Comparison of ENCODE assay signal across 8 cellular contexts in the genomic region with DNA sequence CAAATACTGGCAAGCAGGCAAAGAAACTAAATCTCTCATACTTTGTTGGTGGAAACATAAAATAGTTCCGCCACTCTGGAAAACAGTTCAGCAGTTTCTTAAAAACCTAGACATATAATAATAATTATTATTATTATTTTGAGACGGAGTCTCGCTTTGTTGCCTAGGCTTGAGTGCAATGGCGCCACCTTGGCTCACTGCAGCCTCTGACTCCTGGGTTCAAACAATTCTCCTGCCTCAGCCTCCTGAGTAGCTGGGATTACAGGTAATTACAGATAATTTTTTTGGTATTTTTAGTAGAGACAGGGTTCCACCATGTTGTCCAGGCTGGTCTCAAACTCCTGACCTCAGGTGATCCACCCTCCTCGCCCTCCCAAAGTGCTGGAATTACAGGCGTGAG. TPM values are rescaled to one million over a fixed set of nuclear protein-coding genes. Genes with fewer than 3 reads are reported as not detected.
DNase-seq lines count a peak whose midpoint lies in the region; ATAC-seq, FAIRE-seq and TF ChIP-seq lines count a peak whose summit lies in the region.
"Not testable (repeated sequence)": the region's sequence is repeated elsewhere in the genome, so short reads cannot be mapped to it uniquely, and the experiment has no call there.

No MANE protein-coding gene starts in this region.

- TF ChIP-seq CTCF in A673 (conservative IDR thresholded peaks at IDR 0.05; ENCODE audit: low read depth, low read length) (peak; percentile 41; the same call in 1 of the 2 replicates), GM12873 (IDR thresholded peaks at IDR 0.05; ENCODE audit: insufficient read depth, low read depth, low read length, missing control alignments) (peak; percentile 7), Loucy (conservative IDR thresholded peaks at IDR 0.05; ENCODE audit: low read length) (peak; percentile 38), OCI-LY7 (conservative IDR thresholded peaks at IDR 0.05; ENCODE audit: low read length) (peak; percentile 67), endodermal cell (conservative IDR thresholded peaks at IDR 0.05) (peak; percentile 34)
- TF ChIP-seq CTCF in GM12878 (IDR thresholded peaks at IDR 0.05 in 2 of 3, conservative IDR thresholded peaks at IDR 0.05 in 1 of 3; ENCODE audit: control insufficient read depth in 2 of 3, extremely low read depth in 1 of 3, insufficient read depth in 1 of 3, low read depth in 3 of 3, low read length in 3 of 3); kidney (IDR thresholded peaks at IDR 0.05; ENCODE audit: borderline replicate concordance, extremely low read depth, insufficient read depth); prostate gland (IDR thresholded peaks at IDR 0.05): not testable (repeated sequence)

- CTCF ChIA-PET in A673 (lab: Charles Lee); OCI-LY7 (lab: Charles Lee; ENCODE audit: unreplicated experiment): not testable (repeated sequence)
- CTCF ChIA-PET in GM12878 (lab: Yijun Ruan, JAX), result interaction anchor here (0.6 to 17.2 kb wide), 6 partner anchors 21 to 196 kb away, joined by 3 to 362 read pairs (median 4); partner anchors contain the start of genes NEAT1 and SLC25A45

- BruUV-seq in A673 (replicated peaks; lab: Mats Ljungman, UMichigan); OCI-LY7 (replicated peaks; lab: Mats Ljungman, UMichigan); GM12878 (replicated peaks; lab: Mats Ljungman, UMichigan): not testable (repeated sequence)

- intact Hi-C loops in A673 (cut with micrococcal nuclease; ENCODE audit: unreplicated experiment); OCI-LY7 (cut with micrococcal nuclease; ENCODE audit: unreplicated experiment); GM12878 (cut with micrococcal nuclease; ENCODE audit: unreplicated experiment); kidney (cut with DNase I): not testable (repeated sequence)
- intact Hi-C loops in prostate gland (cut with DNase I), result loop anchor here (5.0 kb wide), 1 partner anchor 35 kb away; no protein-coding TSS in a partner anchor

- H3K27ac Mint-ChIP-seq in endodermal cell, result not testable (repeated sequence)

- not testable (repeated sequence) for H3K9ac ChIP-seq in Loucy (ENCODE audit: low read depth, low read length, poor library complexity, severe bottlenecking); GM12878 (ENCODE audit: control insufficient read depth, insufficient read depth, low read length); endodermal cell (ENCODE audit: extremely low read depth, low read length, poor library complexity, severe bottlenecking); kidney (ENCODE audit: low read length in 2 of 2)

- H3K9me3 Mint-ChIP-seq in endodermal cell, result not testable (repeated sequence)

- not testable (repeated sequence) for H3K9me3 ChIP-seq in A673 (ENCODE audit: low read depth, low read length, poor library complexity, severe bottlenecking); Loucy (ENCODE audit: insufficient read depth, low read depth, low read length); OCI-LY7 (ENCODE audit: low read length); GM12878 (replicated peaks; ENCODE audit: control insufficient read depth, insufficient read depth, low read length); endodermal cell (ENCODE audit: control insufficient read depth, low read length); kidney (ENCODE audit: control insufficient read depth in 1 of 2, low read length in 2 of 2); prostate gland

- peaks cover 11% of the 10 kb centered on the region for H3K4me1 ChIP-seq in A673 (ENCODE audit: insufficient read depth, low read length, poor library complexity, severe bottlenecking)
- not testable (repeated sequence) for H3K4me1 ChIP-seq in Loucy (ENCODE audit: insufficient read depth, low read length, poor library complexity, severe bottlenecking); endodermal cell (ENCODE audit: control insufficient read depth, insufficient read depth, low read length); prostate gland (replicated peaks)
- H3K4me1 ChIP-seq in OCI-LY7 (ENCODE audit: insufficient read depth, low read length, poor library complexity, severe bottlenecking), result peaks cover 34% of the 10 kb centered on the region
- peaks cover 21% of the 10 kb centered on the region for H3K4me1 ChIP-seq in GM12878 (ENCODE audit: control insufficient read depth, insufficient read depth, low read length)
- peaks cover 12 to 14% of the 10 kb centered on the region in 2 donors for H3K4me1 ChIP-seq in kidney (ENCODE audit: control insufficient read depth in 1 of 2, insufficient read depth in 1 of 2, low read depth in 1 of 2, low read length in 2 of 2)

- H3K4me3 ChIP-seq in A673 (ENCODE audit: low read depth, low read length, poor library complexity, severe bottlenecking); Loucy (ENCODE audit: low read length, poor library complexity, severe bottlenecking); OCI-LY7 (ENCODE audit: low read depth, low read length, poor library complexity, severe bottlenecking); GM12878; endodermal cell (ENCODE audit: low read length); kidney (ENCODE audit: low read length in 2 of 2); prostate gland: not testable (repeated sequence)

- not testable (repeated sequence) for H3K4me1 Mint-ChIP-seq in endodermal cell

- not testable (repeated sequence) for H3K27me3 ChIP-seq in A673 (replicated peaks; ENCODE audit: insufficient read depth, low read depth, low read length, poor library complexity); Loucy (ENCODE audit: insufficient read depth, low read length, poor library complexity, severe bottlenecking); GM12878 (replicated peaks in 1 of 2; ENCODE audit: control insufficient read depth in 2 of 2, insufficient read depth in 2 of 2, low read length in 1 of 2); endodermal cell (ENCODE audit: control insufficient read depth, insufficient read depth, low read length, poor library complexity, severe bottlenecking); prostate gland (replicated peaks; ENCODE audit: insufficient read depth)

- not testable (repeated sequence) for TF ChIP-seq POLR2A in GM12878 (IDR thresholded peaks at IDR 0.05; ENCODE audit: low read depth, low read length); prostate gland (IDR thresholded peaks at IDR 0.05)

- H4K20me1 ChIP-seq in Loucy (ENCODE audit: insufficient read depth, low read length, poor library complexity, severe bottlenecking); OCI-LY7 (ENCODE audit: insufficient read depth, low read length); GM12878 (ENCODE audit: control insufficient read depth, insufficient read depth): not testable (repeated sequence)

- H3K36me3 ChIP-seq in A673 (ENCODE audit: insufficient read depth, low read length, poor library complexity, severe bottlenecking); Loucy (ENCODE audit: insufficient read depth, low read length); OCI-LY7 (ENCODE audit: insufficient read depth, low read length); GM12878 (ENCODE audit: control insufficient read depth in 2 of 2, insufficient read depth in 2 of 2, low read length in 1 of 2); endodermal cell (ENCODE audit: control insufficient read depth, insufficient read depth, low read length); kidney (ENCODE audit: control insufficient read depth in 1 of 2, insufficient read depth in 2 of 2, low read length in 2 of 2); prostate gland: not testable (repeated sequence)

- POLR2A ChIA-PET in A673 (lab: Charles Lee; ENCODE audit: low non-redundant PET), result not testable (repeated sequence)
- POLR2A ChIA-PET in OCI-LY7 (lab: Charles Lee) (interaction anchor here (1.3 kb wide), 1 partner anchor 10 kb away, joined by 8 read pairs; no protein-coding TSS in a partner anchor), GM12878 (lab: Charles Lee) (interaction anchor here (1.6 to 4.2 kb wide), 2 partner anchors 12 to 51 kb away, joined by 4 to 34 read pairs; no protein-coding TSS in a partner anchor)

- FAIRE-seq in GM12878 (lab: Jason Lieb, UNC); kidney (lab: Jason Lieb, UNC): not testable (repeated sequence)

- H3K4me3 Mint-ChIP-seq in endodermal cell, result not testable (repeated sequence)

- H3K79me2 ChIP-seq in Loucy (ENCODE audit: insufficient read depth, low read length); OCI-LY7 (ENCODE audit: insufficient read depth, low read depth, low read length): not testable (repeated sequence)
- H3K79me2 ChIP-seq in GM12878 (ENCODE audit: control insufficient read depth, insufficient read depth, low read length), result peaks cover 13% of the 10 kb centered on the region

- not testable (repeated sequence) for H3F3A ChIP-seq in Loucy (ENCODE audit: low read depth)

- 89% methylated on average over 6 of the region's 6 CpGs for WGBS in GM12878 (ENCODE audit: insufficient coverage, insufficient replicate concordance, low lambda C conversion rate, missing lambda C conversion rate)
- WGBS in endodermal cell (ENCODE audit: insufficient coverage in 1 of 2, insufficient read length in 1 of 2), 2 experiments, result 95 to 97% methylated on average over 5 to 6 of the region's 6 CpGs
- WGBS in prostate gland, result 85% methylated on average over 6 of the region's 6 CpGs

- RAD21 ChIA-PET in GM12878 (lab: Charles Lee; ENCODE audit: unreplicated experiment), result interaction anchor here (1.2 to 11.0 kb wide), 4 partner anchors 30 to 79 kb away, joined by 3 to 224 read pairs (median 92); partner anchors contain the start of gene NEAT1

- not testable (repeated sequence) for H3K4me2 ChIP-seq in Loucy (ENCODE audit: low read depth, low read length, poor library complexity, severe bottlenecking); OCI-LY7 (ENCODE audit: low read length); GM12878 (ENCODE audit: control insufficient read depth, insufficient read depth)

- ATAC-seq in GM12878, result not testable (repeated sequence)

- H3K36me3 Mint-ChIP-seq in endodermal cell (ENCODE audit: low read depth), result not testable (repeated sequence)

- SMC1A ChIA-PET in GM12878 (lab: Charles Lee; ENCODE audit: uncharacterized antibody, unreplicated experiment), result interaction anchor here (11.9 to 13.3 kb wide), 2 partner anchors 37 to 47 kb away, joined by 232 to 481 read pairs; partner anchors contain the start of genes MALAT1 and NEAT1

- TF ChIP-seq EP300 in GM12878 (IDR thresholded peaks at IDR 0.05; ENCODE audit: borderline replicate concordance in 1 of 2, control insufficient read depth in 1 of 2, low read depth in 2 of 2, low read length in 2 of 2), result not testable (repeated sequence)

- H2AFZ ChIP-seq in Loucy (ENCODE audit: low read length); OCI-LY7 (ENCODE audit: low read length); GM12878 (ENCODE audit: control insufficient read depth, low read depth, low read length): not testable (repeated sequence)

- H3K27ac ChIP-seq in A673 (ENCODE audit: low read depth, low read length, poor library complexity, severe bottlenecking); OCI-LY7 (ENCODE audit: low read depth, low read length, poor library complexity, severe bottlenecking); GM12878 (ENCODE audit: control insufficient read depth, insufficient read depth); endodermal cell (ENCODE audit: low read depth, low read length); kidney (ENCODE audit: low read depth in 2 of 2, low read length in 2 of 2): not testable (repeated sequence)
- H3K27ac ChIP-seq in prostate gland, result peak overlapping the region; percentile 35 to 100

- TF ChIP-seq RAD21 in GM12878 (IDR thresholded peaks at IDR 0.05; ENCODE audit: insufficient read depth, low read depth, low read length), result 0 out of 2 replicates have a peak, but pooled peaks have one; percentile 3

- H3K9me2 ChIP-seq in Loucy (replicated peaks; ENCODE audit: low read depth, low read length); OCI-LY7 (ENCODE audit: insufficient read depth, low read length): not testable (repeated sequence)

- in situ Hi-C loops in GM12878 (cut with MboI), result not testable (repeated sequence)

- H3K27me3 Mint-ChIP-seq in endodermal cell (ENCODE audit: insufficient read depth), result peaks cover 20% of the 10 kb centered on the region

- DNase-seq in A673 (ENCODE audit: low spot score); OCI-LY7 (ENCODE audit: low spot score); GM12878 (ENCODE audit: low read depth, low spot score); endodermal cell; prostate gland (ENCODE audit: low spot score): not testable (repeated sequence)
- DNase-seq in kidney, result peak; percentile 15

RNA-seq across cellular contexts. Expression of gene MALAT1, which starts 31.5 kb away (rescaled TPM):
- total RNA-seq in A673 (2021), result 4,586 and 4,701 TPM in 2 replicates
- 3,446 and 3,598 TPM in 2 replicates for total RNA-seq in OCI-LY7 (2014; rRNA removed; shearing (Covaris generic))
- total RNA-seq in OCI-LY7 (2022), result 5,974 and 7,097 TPM in 2 replicates
- 43,172 and 44,148 TPM in 2 replicates for total RNA-seq in GM12878 (2013; cell fraction: nucleolus; rRNA removed)
- total RNA-seq in GM12878 (2014; rRNA removed), result 1,917 and 1,986 TPM in 2 replicates
- 2,052 and 2,660 TPM in 2 replicates for total RNA-seq in GM12878 (2014; rRNA removed; fragmentation: Illumina TruSeq; extraction: Trizol)
- total RNA-seq in GM12878 (2021), result 3,939 and 4,883 TPM in 2 replicates
- 704 TPM for polyA plus RNA-seq in GM12878 (2011; ENCODE audit: low read depth)
- 659 and 901 TPM in 2 replicates for polyA plus RNA-seq in GM12878 (2011; rRNA removed)
- polyA plus RNA-seq in GM12878 (2011; cell fraction: cytosol; rRNA removed), result 216 and 352 TPM in 2 replicates
- polyA plus RNA-seq in GM12878 (2011; cell fraction: nucleus; rRNA removed), result 4,041 and 4,062 TPM in 2 replicates
- polyA plus RNA-seq in GM12878 (2012), result 1,013 and 3,952 TPM in 2 replicates
- 448 and 686 TPM in 2 replicates for polyA plus RNA-seq in GM12878 (2014; fragmentation: Illumina TruSeq; extraction: Trizol)
- polyA plus RNA-seq in GM12878 (2014; fragmentation: Nextera tagmentation; extraction: Ambion mirVana), result 1,000 to 10,000 TPM; 1,593 to 8,160 TPM
- 1,421 and 1,643 TPM in 2 replicates for polyA plus RNA-seq in GM12878 (2014; rRNA removed)
- polyA plus RNA-seq in GM12878 (2016; fragmentation: Nextera tagmentation; extraction: Ambion mirVana), result 1,000 to 10,000 TPM; 6,201 to 6,497 TPM
- 2,928 and 3,606 TPM in 2 replicates for polyA minus RNA-seq in GM12878 (2011; rRNA and poly(A)+ RNA removed)
- 1,627 and 2,358 TPM in 2 replicates for polyA minus RNA-seq in GM12878 (2011; cell fraction: cytosol; rRNA and poly(A)+ RNA removed)
- polyA minus RNA-seq in GM12878 (2011; cell fraction: nucleus; rRNA and poly(A)+ RNA removed), result 12,181 and 12,309 TPM in 2 replicates
- total RNA-seq in endodermal cell, result 1,000 to 10,000 TPM; 5,233 to 6,894 TPM
- 1,429 TPM for polyA plus RNA-seq in endodermal cell (2013, experiment 1 of 2)
- polyA plus RNA-seq in endodermal cell (2013, experiment 2 of 2), result 1,867 TPM
- total RNA-seq in kidney, result 15,262 TPM
- polyA plus RNA-seq in kidney (ENCODE audit: insufficient read depth, low read depth, low replicate concordance), result 219 TPM
- 1,000 to 10,000 TPM; 5,964 to 9,097 TPM for total RNA-seq in prostate gland

RNA-seq across cellular contexts. Expression of gene NEAT1, which starts 44.7 kb away (rescaled TPM):
- total RNA-seq in A673 (2021), result 196 and 211 TPM in 2 replicates
- 30.1 and 52.2 TPM in 2 replicates for total RNA-seq in OCI-LY7 (2014; rRNA removed; shearing (Covaris generic))
- total RNA-seq in OCI-LY7 (2022), result 390 and 440 TPM in 2 replicates
- 259 and 262 TPM in 2 replicates for total RNA-seq in GM12878 (2013; cell fraction: nucleolus; rRNA removed)
- 13.6 and 14.0 TPM in 2 replicates for total RNA-seq in GM12878 (2014; rRNA removed)
- total RNA-seq in GM12878 (2014; rRNA removed; fragmentation: Illumina TruSeq; extraction: Trizol), result 40.5 and 44.2 TPM in 2 replicates
- total RNA-seq in GM12878 (2021), result 174 and 225 TPM in 2 replicates
- polyA plus RNA-seq in GM12878 (2011; ENCODE audit: low read depth), result 275 TPM
- 151 and 247 TPM in 2 replicates for polyA plus RNA-seq in GM12878 (2011; rRNA removed)
- polyA plus RNA-seq in GM12878 (2011; cell fraction: cytosol; rRNA removed), result 64.2 and 104 TPM in 2 replicates
- 342 and 617 TPM in 2 replicates for polyA plus RNA-seq in GM12878 (2011; cell fraction: nucleus; rRNA removed)
- 284 and 343 TPM in 2 replicates for polyA plus RNA-seq in GM12878 (2012)
- polyA plus RNA-seq in GM12878 (2014; fragmentation: Illumina TruSeq; extraction: Trizol), result 167 and 254 TPM in 2 replicates
- polyA plus RNA-seq in GM12878 (2014; fragmentation: Nextera tagmentation; extraction: Ambion mirVana), result 10 to 100 TPM; 24.3 to 98.2 TPM
- polyA plus RNA-seq in GM12878 (2014; rRNA removed), result 314 and 328 TPM in 2 replicates
- 10 to 100 TPM; 27.7 to 28.3 TPM for polyA plus RNA-seq in GM12878 (2016; fragmentation: Nextera tagmentation; extraction: Ambion mirVana)
- 72.0 and 79.5 TPM in 2 replicates for polyA minus RNA-seq in GM12878 (2011; rRNA and poly(A)+ RNA removed)
- polyA minus RNA-seq in GM12878 (2011; cell fraction: cytosol; rRNA and poly(A)+ RNA removed), result 13.8 and 14.9 TPM in 2 replicates
- polyA minus RNA-seq in GM12878 (2011; cell fraction: nucleus; rRNA and poly(A)+ RNA removed), result 125 and 169 TPM in 2 replicates
- total RNA-seq in endodermal cell, result 10 to 100 TPM; 61.3 to 85.2 TPM
- 21.0 TPM for polyA plus RNA-seq in endodermal cell (2013, experiment 1 of 2)
- 14.2 TPM for polyA plus RNA-seq in endodermal cell (2013, experiment 2 of 2)
- 1,006 TPM for total RNA-seq in kidney
- 595 TPM for polyA plus RNA-seq in kidney (ENCODE audit: insufficient read depth, low read depth, low replicate concordance)
- total RNA-seq in prostate gland, result 1,000 to 10,000 TPM in 1 of 2 donors, 100 to 1,000 TPM in 1; 110 to 1,326 TPM

RNA-seq across cellular contexts. Expression of gene SCYL1, which starts 57.6 kb away (rescaled TPM):
- 90.6 and 95.7 TPM in 2 replicates for total RNA-seq in A673 (2021)
- total RNA-seq in OCI-LY7 (2014; rRNA removed; shearing (Covaris generic)), result 43.2 and 56.8 TPM in 2 replicates
- total RNA-seq in OCI-LY7 (2022), result 62.9 and 70.0 TPM in 2 replicates
- 28.9 and 34.4 TPM in 2 replicates for total RNA-seq in GM12878 (2013; cell fraction: nucleolus; rRNA removed)
- 75.1 and 82.7 TPM in 2 replicates for total RNA-seq in GM12878 (2014; rRNA removed)
- total RNA-seq in GM12878 (2014; rRNA removed; fragmentation: Illumina TruSeq; extraction: Trizol), result 25.9 and 29.3 TPM in 2 replicates
- total RNA-seq in GM12878 (2021), result 66.7 and 67.8 TPM in 2 replicates
- polyA plus RNA-seq in GM12878 (2011; ENCODE audit: low read depth), result 16.4 TPM
- 17.8 and 43.1 TPM in 2 replicates for polyA plus RNA-seq in GM12878 (2011; rRNA removed)
- 88.7 and 112 TPM in 2 replicates for polyA plus RNA-seq in GM12878 (2011; cell fraction: cytosol; rRNA removed)
- 114 and 150 TPM in 2 replicates for polyA plus RNA-seq in GM12878 (2011; cell fraction: nucleus; rRNA removed)
- 35.1 and 36.8 TPM in 2 replicates for polyA plus RNA-seq in GM12878 (2012)
- polyA plus RNA-seq in GM12878 (2014; fragmentation: Illumina TruSeq; extraction: Trizol), result 6.9 and 32.5 TPM in 2 replicates
- polyA plus RNA-seq in GM12878 (2014; fragmentation: Nextera tagmentation; extraction: Ambion mirVana), result 1 to 10 TPM in 1 of 2 experiments, under 1 TPM in 1; 0.80 to 6.3 TPM
- 68.0 and 74.6 TPM in 2 replicates for polyA plus RNA-seq in GM12878 (2014; rRNA removed)
- polyA plus RNA-seq in GM12878 (2016; fragmentation: Nextera tagmentation; extraction: Ambion mirVana), result 10 to 100 TPM; 59.2 to 65.4 TPM
- polyA minus RNA-seq in GM12878 (2011; rRNA and poly(A)+ RNA removed), result 43.5 and 70.6 TPM in 2 replicates
- polyA minus RNA-seq in GM12878 (2011; cell fraction: cytosol; rRNA and poly(A)+ RNA removed), result 23.4 and 34.6 TPM in 2 replicates
- polyA minus RNA-seq in GM12878 (2011; cell fraction: nucleus; rRNA and poly(A)+ RNA removed), result 16.7 and 26.3 TPM in 2 replicates
- 10 to 100 TPM; 62.9 to 67.4 TPM for total RNA-seq in endodermal cell
- polyA plus RNA-seq in endodermal cell (2013, experiment 1 of 2), result 54.0 TPM
- polyA plus RNA-seq in endodermal cell (2013, experiment 2 of 2), result 51.0 TPM
- 72.2 TPM for total RNA-seq in kidney
- 78.9 TPM for polyA plus RNA-seq in kidney (ENCODE audit: insufficient read depth, low read depth, low replicate concordance)
- total RNA-seq in prostate gland, result 100 to 1,000 TPM; 125 to 177 TPM
